17 cellular contexts compared by ENCODE assay signal in genomic region chr1:203367051-203367450, GRCh38. TPM values are rescaled to one million over a fixed set of nuclear protein-coding genes. Genes with fewer than 3 reads are reported as not detected.
DNase-seq lines count a peak whose midpoint lies in the region; ATAC-seq and TF ChIP-seq lines count a peak whose summit lies in the region.
"Had no signal": no experiment of that assay in that cellular context is flagged by ENCODE, and none has a peak within 500 bp of the region (broad histone marks: within the 10 kb centered on the region; RNA-seq: fewer than 3 reads in every experiment).

No MANE protein-coding gene starts in this region.

- DNase-seq in NCI-H1105 (lab: John Stamatoyannopoulos, UW) = peak; percentile 81
- DNase-seq in NCI-H2196 (lab: John Stamatoyannopoulos, UW; ENCODE audit: unreplicated experiment) = peak; percentile 75
- no peak for DNase-seq in esophagus muscularis mucosa (ENCODE audit: extremely low spot score)
- DNase-seq: activated CD4-positive, alpha-beta T cell treated with anti-CD3 and anti-CD28 coated beads, Interleukin-2, amount 50 U/mL, for 4 hours; activated naive CD4-positive, alpha-beta T cell treated with anti-CD3 and anti-CD28 coated beads, Interleukin-2, amount 50 U/mL, for 16 hours; activated T-cell treated with anti-CD3 and anti-CD28 coated beads, Interleukin-2, amount 50 U/mL, for 24 hours; kidney glomerular epithelial cell; NCI-H2171; nephron progenitor cell; stimulated activated CD4-positive, alpha-beta T cell treated with anti-CD3 and anti-CD28 coated beads, Interleukin-4, amount 100 ng/mL, for 1 hour; T-helper 1 cell had no signal

- H3K36me3 ChIP-seq in esophagus muscularis mucosa = no peaks in the 10 kb centered on the region

- TF ChIP-seq CTCF in esophagus muscularis mucosa (IDR thresholded peaks at IDR 0.05) = no peak

- ATAC-seq in HG02852 (IDR thresholded peaks at IDR 0.05; ENCODE audit: unreplicated experiment) (no peak), GM21737 (IDR thresholded peaks at IDR 0.05; ENCODE audit: unreplicated experiment) (no peak)

- H3K27me3 ChIP-seq in esophagus muscularis mucosa = no peaks in the 10 kb centered on the region

- 100% methylated on average over 3 of the region's 4 CpGs for WGBS in esophagus muscularis mucosa

- H3K27ac ChIP-seq in angular gyrus (ENCODE audit: low read depth, low read length) = peak overlapping the region; percentile 67
- H3K27ac ChIP-seq in temporal lobe (ENCODE audit: low read depth, low read length) = peak overlapping the region; percentile 19
- no peak overlapping the region for H3K27ac ChIP-seq in esophagus muscularis mucosa (replicated peaks in 1 of 4)
- H3K27ac ChIP-seq: skin epidermis had no signal

- TF ChIP-seq EP300 in esophagus muscularis mucosa (IDR thresholded peaks at IDR 0.05) = no peak

- no peak overlapping the region for H3K4me3 ChIP-seq in esophagus muscularis mucosa
- H3K4me3 ChIP-seq: skin epidermis had no signal

- H3K4me1 ChIP-seq in esophagus muscularis mucosa = peaks cover 13 to 20% (median 15%) of the 10 kb centered on the region in 4 donors

- no peak for TF ChIP-seq POLR2A in esophagus muscularis mucosa (IDR thresholded peaks at IDR 0.05; ENCODE audit: low read depth)

- intact Hi-C loops in esophagus muscularis mucosa (cut with DNase I) = no loop called here

- H3K9me3 ChIP-seq in esophagus muscularis mucosa = no peaks in the 10 kb centered on the region

RNA-seq across cellular contexts. Expression of gene FMOD, which starts 16.1 kb away (rescaled TPM):
- 2.2 TPM for total RNA-seq in temporal lobe
- 10 to 100 TPM; 24.5 to 36.8 (median 33.8) TPM for total RNA-seq in esophagus muscularis mucosa
- total RNA-seq: B cell had no signal

Comparison
In these comparisons a context has a peak if more than half of its experiments do, and no peak if none do; other contexts are left out.
1. H3K27ac ChIP-seq: peak in angular gyrus (single experiment) and temporal lobe (single experiment); none in esophagus muscularis mucosa (0 of 4).